8 cellular contexts compared by ENCODE assay signal in the genomic region with DNA sequence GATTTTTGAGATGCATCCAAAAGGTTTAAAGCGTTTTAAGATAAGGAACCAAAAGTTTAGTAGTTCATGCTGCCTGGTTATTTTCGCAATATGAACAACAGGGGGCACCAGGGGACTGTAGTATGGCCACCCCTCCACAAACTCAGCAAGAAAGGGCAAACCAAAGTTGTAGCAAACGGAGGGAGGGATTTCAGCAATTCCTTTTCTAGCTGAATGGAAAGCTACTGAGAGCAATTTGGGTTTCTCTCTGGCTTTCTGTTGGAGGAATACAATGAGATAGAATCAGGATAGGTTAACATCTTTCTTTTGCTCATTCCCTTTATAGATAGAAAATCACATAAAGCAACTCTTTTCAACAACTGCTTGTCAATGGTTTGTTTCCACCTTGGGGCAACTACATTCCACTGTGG.
A peak's percentile ranks its signal among the peaks of the same experiment; 100 is the strongest.
DNase-seq lines count a peak whose midpoint lies in the region; ATAC-seq and TF ChIP-seq lines count a peak whose summit lies in the region.

No MANE protein-coding gene starts in this region.

- no peak overlapping the region for H3K27ac Mint-ChIP-seq in progenitor cell of endocrine pancreas

- no peak overlapping the region for H3K4me3 ChIP-seq in aorta (ENCODE audit: low read length in 2 of 2)

- H3K4me1 Mint-ChIP-seq in progenitor cell of endocrine pancreas (ENCODE audit: low read depth), result peaks cover 4% of the 10 kb centered on the region

- no peak overlapping the region for H3K4me3 Mint-ChIP-seq in progenitor cell of endocrine pancreas (ENCODE audit: low read depth)

- H3K27ac ChIP-seq in aorta (ENCODE audit: low read depth in 1 of 2, low read length in 2 of 2), result no peak overlapping the region

- no peaks in the 10 kb centered on the region for H3K36me3 Mint-ChIP-seq in progenitor cell of endocrine pancreas (ENCODE audit: insufficient read depth)

- peaks cover 51% of the 10 kb centered on the region for H3K27me3 Mint-ChIP-seq in progenitor cell of endocrine pancreas

- 0 to 1% methylated on average over 3 of the region's 3 CpGs for WGBS in aorta, 2 donors

- ATAC-seq in aorta (ENCODE audit: low FRiP score), result peak; percentile 85

- intact Hi-C loops in aorta (cut with DNase I), result loop anchor here (5.0 to 10.0 kb wide), 2 partner anchors 825 to 1607 kb away; no protein-coding TSS in a partner anchor

- H3K4me1 ChIP-seq in aorta (ENCODE audit: control insufficient read depth in 1 of 2, insufficient read depth in 2 of 2, low read length in 2 of 2), result no peaks in the 10 kb centered on the region

- DNase-seq in DMS 273 (lab: John Stamatoyannopoulos, UW; ENCODE audit: unreplicated experiment) (peak; percentile 78), DMS 273 treated with DMSO at 0.1 percent for 48 hours (lab: John Stamatoyannopoulos, UW) (no peak), KG1 (lab: John Stamatoyannopoulos, UW) (peak; percentile 6), RKO (ENCODE audit: low spot score) (peak; percentile 72), glomerular endothelial cell (ENCODE audit: extremely low read depth, low read depth, low spot score) (peak; percentile 37), progenitor cell of endocrine pancreas (ENCODE audit: low spot score, unreplicated experiment) (peak; percentile 37), aorta (no peak)
- DNase-seq in activated effector memory CD4-positive, alpha-beta T cell treated with Interleukin-2 at 50 U/mL for 16 hours, result peak; percentile 13

- H3K27me3 ChIP-seq in aorta (ENCODE audit: control insufficient read depth in 1 of 2, insufficient read depth in 2 of 2, low read length in 1 of 2), result no peaks in the 10 kb centered on the region

- H3K9me3 Mint-ChIP-seq in progenitor cell of endocrine pancreas (ENCODE audit: low read depth), result no peaks in the 10 kb centered on the region

- TF ChIP-seq CTCF in progenitor cell of endocrine pancreas (IDR thresholded peaks at IDR 0.05; ENCODE audit: unreplicated experiment), result peak; percentile 89

- H3K9me3 ChIP-seq in aorta (ENCODE audit: control insufficient read depth, low read length), result peaks cover 1% of the 10 kb centered on the region

- H3K36me3 ChIP-seq in aorta (ENCODE audit: control insufficient read depth in 1 of 2, insufficient read depth in 2 of 2, low read length in 1 of 2), result no peaks in the 10 kb centered on the region

Comparison
In these comparisons a context has a peak if more than half of its experiments do, and no peak if none do; other contexts are left out.
1. DNase-seq: peak in DMS 273 (single experiment), KG1 (single experiment), RKO (single experiment), activated effector memory CD4-positive, alpha-beta T cell treated with Interleukin-2 at 50 U/mL for 16 hours (single experiment), glomerular endothelial cell (single experiment) and progenitor cell of endocrine pancreas (single experiment); none in DMS 273 treated with DMSO at 0.1 percent for 48 hours (single experiment) and aorta (0 of 2).